23 cellular contexts compared by ENCODE assay signal in the genomic region with DNA sequence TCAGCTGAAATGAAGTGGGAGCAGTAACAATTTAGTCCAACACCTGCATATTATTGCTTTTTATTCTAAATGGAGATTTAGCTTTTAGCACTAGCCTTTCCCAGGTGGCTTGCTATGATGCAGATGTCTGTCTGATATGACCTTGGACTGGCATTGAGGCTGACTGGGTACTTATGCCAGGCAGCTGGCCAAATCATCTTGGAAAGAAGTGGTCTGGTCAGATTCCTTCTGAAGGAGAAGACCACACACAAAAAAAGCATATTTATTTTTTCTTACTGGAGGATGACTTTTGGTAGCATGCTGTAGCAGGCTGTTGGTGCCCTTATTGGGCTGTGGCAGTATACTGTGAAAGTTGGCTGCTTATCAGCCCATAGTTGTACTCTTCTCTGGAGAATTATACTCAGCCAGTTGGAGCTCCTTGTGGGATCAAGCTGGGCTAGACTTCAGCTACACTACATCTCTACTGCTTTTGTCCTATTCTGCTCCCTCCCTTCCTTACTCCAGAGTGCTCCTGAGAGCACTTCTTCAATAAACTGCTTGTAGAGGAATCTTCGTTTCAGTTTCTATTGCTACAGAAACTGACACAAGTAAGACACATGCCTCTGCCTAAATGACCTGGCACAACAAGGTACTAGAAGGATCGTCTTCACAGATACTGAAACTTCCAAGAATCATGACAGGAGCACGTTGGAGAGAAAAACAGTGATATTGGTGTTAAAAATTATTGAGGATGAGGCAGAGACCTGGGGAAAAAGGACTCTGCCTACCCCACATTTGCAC.
A peak's percentile ranks its signal among the peaks of the same experiment; 100 is the strongest.
DNase-seq lines count a peak whose midpoint lies in the region; ATAC-seq and TF ChIP-seq lines count a peak whose summit lies in the region.
"Had no signal": no experiment of that assay in that cellular context is flagged by ENCODE, and none has a peak within 500 bp of the region (broad histone marks: within the 10 kb centered on the region; RNA-seq: fewer than 3 reads in every experiment).

No MANE protein-coding gene starts in this region.

- no peak overlapping the region for H3K4me3 ChIP-seq in thyroid gland (replicated peaks in 1 of 3)
- no peak overlapping the region for H3K4me3 ChIP-seq in SJCRH30
- no peak overlapping the region for H3K4me3 ChIP-seq in gastrocnemius medialis
- no peak overlapping the region for H3K4me3 ChIP-seq in heart left ventricle
- H3K4me3 ChIP-seq: breast epithelium, GM23248, vagina had no signal

- no peak overlapping the region for H3K27ac Mint-ChIP-seq in stimulated activated naive CD8-positive, alpha-beta T cell treated with anti-CD3 and anti-CD28 coated beads, Interleukin-15, amount 100 ng/mL, for 72 hours
- H3K27ac Mint-ChIP-seq: CD4-positive, CD25-positive, alpha-beta regulatory T cell; dendritic cell treated with granulocyte-macrophage colony-stimulating factor and Interleukin-4, amounts not matched to agents 40 ng/mL and 50 ng/mL, for 4 days; naive thymus-derived CD8-positive, alpha-beta T cell had no signal

- H3K27ac ChIP-seq in thyroid gland = peak overlapping the region; percentile 37 to 54 (median 43)
- H3K27ac ChIP-seq in SJCRH30 = no peak overlapping the region
- H3K27ac ChIP-seq in gastrocnemius medialis = no peak overlapping the region
- H3K27ac ChIP-seq in heart left ventricle = no peak overlapping the region
- H3K27ac ChIP-seq: breast epithelium, epithelial cell of prostate, foreskin keratinocyte, GM23248, vagina, VCaP had no signal

- peaks cover 0 to 5% of the 10 kb centered on the region in 2 donors for H3K4me1 ChIP-seq in thyroid gland
- peaks cover 21% of the 10 kb centered on the region for H3K4me1 ChIP-seq in SJCRH30
- H3K4me1 ChIP-seq in gastrocnemius medialis = no peaks in the 10 kb centered on the region
- no peaks in the 10 kb centered on the region for H3K4me1 ChIP-seq in heart left ventricle
- H3K4me1 ChIP-seq: breast epithelium, foreskin keratinocyte, vagina had no signal

- ATAC-seq in stimulated activated naive CD8-positive, alpha-beta T cell treated with anti-CD3 and anti-CD28 coated beads, Interleukin-15, amount 100 ng/mL, for 72 hours = peak; percentile 67
- no peak for ATAC-seq in stimulated activated naive CD8-positive, alpha-beta T cell treated with anti-CD3 and anti-CD28 coated beads, Interleukin-15, Interleukin-2, amounts not matched to agents 100 U/mL and 50 U/mL, for 24 hours
- ATAC-seq in GM21529 (IDR thresholded peaks at IDR 0.05; ENCODE audit: unreplicated experiment) (peak; percentile 49), gastrocnemius medialis (no peak), heart left ventricle (no peak)
- ATAC-seq: foreskin keratinocyte; naive thymus-derived CD8-positive, alpha-beta T cell; T-cell had no signal

- 26 to 38% methylated on average over 3 of the region's 3 CpGs for WGBS in thyroid gland, 2 donors
- WGBS in heart left ventricle, 4 donors = 56 to 85% (median 68%) methylated on average over 3 of the region's 3 CpGs

- intact Hi-C loops in thyroid gland (cut with DNase I) = no loop called here
- intact Hi-C loops in gastrocnemius medialis (cut with DNase I; ENCODE audit: low total_unique reads) = no loop called here
- intact Hi-C loops in heart left ventricle (cut with DNase I) = no loop called here

- TF ChIP-seq CTCF in thyroid gland (IDR thresholded peaks at IDR 0.05) = no peak
- no peak for TF ChIP-seq CTCF in gastrocnemius medialis (IDR thresholded peaks at IDR 0.05 in 4 of 5, conservative IDR thresholded peaks at IDR 0.05 in 1 of 5)
- no peak for TF ChIP-seq CTCF in heart left ventricle (IDR thresholded peaks at IDR 0.05)

- H3K4me1 Mint-ChIP-seq in stimulated activated naive CD8-positive, alpha-beta T cell treated with anti-CD3 and anti-CD28 coated beads, Interleukin-15, amount 100 ng/mL, for 72 hours = peaks cover 44% of the 10 kb centered on the region

- TF ChIP-seq POLR2A in thyroid gland (IDR thresholded peaks at IDR 0.05) (no peak), gastrocnemius medialis (IDR thresholded peaks at IDR 0.05) (no peak), heart left ventricle (IDR thresholded peaks at IDR 0.05) (no peak)

- in situ Hi-C loops in gastrocnemius medialis (cut with MboI; ENCODE audit: low sequenced_read_pairs in 4 of 4) = no loop called here

- H3K9me3 Mint-ChIP-seq in stimulated activated naive CD8-positive, alpha-beta T cell treated with anti-CD3 and anti-CD28 coated beads, Interleukin-15, amount 100 ng/mL, for 72 hours = peaks cover 8 to 10% of the 10 kb centered on the region in 2 donors
- H3K9me3 Mint-ChIP-seq: naive thymus-derived CD8-positive, alpha-beta T cell; T-cell had no signal

- no peaks in the 10 kb centered on the region for H3K27me3 ChIP-seq in thyroid gland
- no peaks in the 10 kb centered on the region for H3K27me3 ChIP-seq in SJCRH30
- no peaks in the 10 kb centered on the region for H3K27me3 ChIP-seq in gastrocnemius medialis
- peaks cover 0 to 31% (median 0%) of the 10 kb centered on the region in 9 donors for H3K27me3 ChIP-seq in heart left ventricle
- H3K27me3 ChIP-seq: foreskin keratinocyte, vagina had no signal

- H3K36me3 ChIP-seq in thyroid gland (no peaks in the 10 kb centered on the region), SJCRH30 (no peaks in the 10 kb centered on the region), gastrocnemius medialis (no peaks in the 10 kb centered on the region), heart left ventricle (no peaks in the 10 kb centered on the region)
- H3K36me3 ChIP-seq: breast epithelium, vagina had no signal

- H3K9me3 ChIP-seq in thyroid gland = no peaks in the 10 kb centered on the region
- H3K9me3 ChIP-seq in SJCRH30 (replicated peaks) = no peaks in the 10 kb centered on the region; the same call in 1 of the 2 replicates
- H3K9me3 ChIP-seq in gastrocnemius medialis = no peaks in the 10 kb centered on the region
- H3K9me3 ChIP-seq in heart left ventricle = peaks cover 0 to 4% (median 0%) of the 10 kb centered on the region in 12 donors
- H3K9me3 ChIP-seq: breast epithelium, vagina had no signal

- no peaks in the 10 kb centered on the region for H3K27me3 Mint-ChIP-seq in stimulated activated naive CD8-positive, alpha-beta T cell treated with anti-CD3 and anti-CD28 coated beads, Interleukin-15, amount 100 ng/mL, for 72 hours
- H3K27me3 Mint-ChIP-seq: dendritic cell treated with granulocyte-macrophage colony-stimulating factor and Interleukin-4, amounts not matched to agents 40 ng/mL and 50 ng/mL, for 4 days; naive thymus-derived CD8-positive, alpha-beta T cell had no signal

- peak overlapping the region in 1 of 2 donors; percentile 5 for H3K4me3 Mint-ChIP-seq in stimulated activated naive CD8-positive, alpha-beta T cell treated with anti-CD3 and anti-CD28 coated beads, Interleukin-15, amount 100 ng/mL, for 72 hours
- H3K4me3 Mint-ChIP-seq: CD4-positive, CD25-positive, alpha-beta regulatory T cell; dendritic cell treated with granulocyte-macrophage colony-stimulating factor and Interleukin-4, amounts not matched to agents 40 ng/mL and 50 ng/mL, for 4 days; T-cell had no signal

- DNase-seq in stimulated activated naive CD8-positive, alpha-beta T cell treated with anti-CD3 and anti-CD28 coated beads, Interleukin-15, amount 100 ng/mL, for 72 hours = no peak
- no peak for DNase-seq in stimulated activated naive CD8-positive, alpha-beta T cell treated with anti-CD3 and anti-CD28 coated beads, Interleukin-15, Interleukin-2, amounts not matched to agents 100 U/mL and 50 U/mL, for 24 hours
- peak; percentile 7 for DNase-seq in M059J (ENCODE audit: low read depth)
- peak; percentile 74 to 76 for DNase-seq in thyroid gland
- no peak for DNase-seq in SJCRH30
- no peak for DNase-seq in gastrocnemius medialis
- DNase-seq in heart left ventricle = no peak
- DNase-seq: foreskin keratinocyte; GM23248; KG1; naive thymus-derived CD8-positive, alpha-beta T cell; NCI-H1048; NCI-H446 treated with DMSO at 0.1 percent for 48 hours; posterior cingulate gyrus; stimulated activated CD4-positive, alpha-beta T cell treated with anti-CD3 and anti-CD28 coated beads, Interleukin-2, amount 100 ng/mL, for 48 hours; T-cell had no signal

Comparison
In these comparisons a context has a peak if more than half of its experiments do, and no peak if none do; other contexts are left out.
1. ATAC-seq: peak in stimulated activated naive CD8-positive, alpha-beta T cell treated with anti-CD3 and anti-CD28 coated beads, Interleukin-15, amount 100 ng/mL, for 72 hours (single experiment) and GM21529 (single experiment); none in stimulated activated naive CD8-positive, alpha-beta T cell treated with anti-CD3 and anti-CD28 coated beads, Interleukin-15, Interleukin-2, amounts not matched to agents 100 U/mL and 50 U/mL, for 24 hours (single experiment), gastrocnemius medialis (0 of 2) and heart left ventricle (0 of 4).
2. DNase-seq: peak in M059J (single experiment) and thyroid gland (2 of 2); none in stimulated activated naive CD8-positive, alpha-beta T cell treated with anti-CD3 and anti-CD28 coated beads, Interleukin-15, amount 100 ng/mL, for 72 hours (0 of 2), stimulated activated naive CD8-positive, alpha-beta T cell treated with anti-CD3 and anti-CD28 coated beads, Interleukin-15, Interleukin-2, amounts not matched to agents 100 U/mL and 50 U/mL, for 24 hours (single experiment), SJCRH30 (0 of 2), gastrocnemius medialis (0 of 2) and heart left ventricle (0 of 5).
3. H3K27ac ChIP-seq: peak in thyroid gland (3 of 3); none in SJCRH30 (single experiment), gastrocnemius medialis (0 of 4) and heart left ventricle (0 of 12).